22 cellular contexts compared by ENCODE assay signal in the genomic region with DNA sequence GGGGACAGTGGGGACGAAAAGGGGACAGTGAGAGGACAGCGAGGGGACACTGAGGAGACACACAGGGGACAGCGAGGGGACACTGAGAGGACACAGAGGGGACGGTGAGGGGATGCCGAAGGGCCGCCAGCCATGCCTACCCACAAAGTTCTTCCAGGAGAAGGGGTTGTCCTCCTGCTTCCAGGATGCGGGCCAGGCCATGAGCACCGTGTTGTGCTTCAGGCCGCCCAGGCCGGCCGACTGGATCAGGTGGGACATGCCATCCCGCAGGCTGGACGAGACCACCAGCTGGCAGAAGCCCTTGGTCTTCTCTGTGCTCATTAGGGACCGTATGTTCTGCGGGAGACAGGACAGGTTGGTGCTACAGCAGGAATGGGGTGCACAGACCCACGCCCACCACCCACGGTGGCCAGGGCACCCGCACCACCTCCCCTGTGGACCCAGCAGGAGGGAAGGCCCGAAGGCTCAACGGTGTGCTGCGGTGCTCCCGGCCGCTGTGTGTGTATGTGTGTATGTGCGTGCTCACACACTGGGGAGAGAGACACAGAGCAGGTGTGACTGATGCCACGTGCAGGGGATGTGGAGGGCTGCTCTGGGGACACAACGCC. TPM values are rescaled to one million over a fixed set of nuclear protein-coding genes. Genes with fewer than 3 reads are reported as not detected.
"Had no signal": no experiment of that assay in that cellular context is flagged by ENCODE, and none has a peak within 500 bp of the region (broad histone marks: within the 10 kb centered on the region; RNA-seq: fewer than 3 reads in every experiment).

No MANE protein-coding gene starts in this region.

- ATAC-seq: activated T-cell treated with anti-CD3 and anti-CD28 coated beads, Interleukin-2, amount 50 U/mL, for 72 hours; gastroesophageal sphincter; heart right ventricle had no signal

- H2AFZ ChIP-seq: parathyroid adenoma had no signal

- H3K9ac ChIP-seq: parathyroid adenoma had no signal

- DNase-seq: activated CD4-positive, alpha-beta T cell treated with anti-CD3 and anti-CD28 coated beads for 1 hour; activated CD8-positive, alpha-beta memory T cell treated with anti-CD3 and anti-CD28 coated beads for 24 hours; activated effector memory CD4-positive, alpha-beta T cell treated with anti-CD3 and anti-CD28 coated beads, Interleukin-2, amount 50 U/mL, for 16 hours; activated T-cell treated with anti-CD3 and anti-CD28 coated beads, Interleukin-2, amount 50 U/mL, for 72 hours; adrenal gland; effector CD4-positive, alpha-beta T cell; kidney glomerular epithelial cell; naive B cell; spleen; stimulated activated naive CD4-positive, alpha-beta T cell treated with Interleukin-2 at 50 U/mL for 16 hours; uterus; WERI-Rb-1 had no signal

- H3K4me1 ChIP-seq: adrenal gland, breast epithelium, esophagus muscularis mucosa, gastroesophageal sphincter, parathyroid adenoma, tibial nerve, uterus had no signal

- H3K9me3 ChIP-seq: adrenal gland, breast epithelium, esophagus muscularis mucosa, gastroesophageal sphincter, heart right ventricle, neutrophil, spleen, tibial nerve, uterus had no signal

- H3K27ac ChIP-seq: adrenal gland, breast epithelium, esophagus muscularis mucosa, gastroesophageal sphincter, heart right ventricle, neutrophil, parathyroid adenoma, spleen, tibial nerve, uterus, WERI-Rb-1 had no signal

- H3K36me3 ChIP-seq: neutrophil, uterus had no signal

- FAIRE-seq: astrocyte had no signal

- H3K4me3 ChIP-seq: adrenal gland, breast epithelium, esophagus muscularis mucosa, gastroesophageal sphincter, heart right ventricle, lung, spleen, tibial nerve, uterus had no signal

- H3K27me3 ChIP-seq: adrenal gland, breast epithelium, esophagus muscularis mucosa, gastroesophageal sphincter, heart right ventricle, neutrophil, spleen, tibial nerve, uterus had no signal

- H3K79me2 ChIP-seq: parathyroid adenoma had no signal

RNA-seq across cellular contexts. Expression of gene NKD2, which starts 56.6 kb away (rescaled TPM):
- total RNA-seq: mononuclear cell had no signal
